ENCODE assay signal across 13 cellular contexts in the genomic region with DNA sequence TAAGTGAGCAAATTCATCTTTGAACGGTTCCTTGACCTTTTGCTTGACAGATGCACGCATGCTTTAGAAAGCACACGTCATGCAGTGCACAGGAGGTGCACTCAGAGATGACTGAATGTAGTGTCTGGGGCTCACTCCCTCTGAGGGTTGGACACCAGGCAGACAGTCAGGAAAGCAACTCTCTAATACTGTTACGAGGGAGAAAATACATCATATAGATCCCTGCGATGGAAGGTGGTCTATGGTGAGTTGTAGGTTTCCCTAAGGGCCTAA. TPM values are rescaled to one million over a fixed set of nuclear protein-coding genes. Genes with fewer than 3 reads are reported as not detected.
DNase-seq lines count a peak whose midpoint lies in the region; ATAC-seq and TF ChIP-seq lines count a peak whose summit lies in the region.
"Had no signal": no experiment of that assay in that cellular context is flagged by ENCODE, and none has a peak within 500 bp of the region (broad histone marks: within the 10 kb centered on the region; RNA-seq: fewer than 3 reads in every experiment).

No MANE protein-coding gene starts in this region.

- dilution Hi-C loops in IMR-90 (cut with HindIII; ENCODE audit: low sequenced_read_pairs, unreplicated experiment), result no loop called here

- H4K20me1 ChIP-seq in DOHH2 (ENCODE audit: control insufficient read depth, insufficient read depth, low read depth, low read length) (no peaks in the 10 kb centered on the region), IMR-90 (ENCODE audit: insufficient read depth, low read length) (no peaks in the 10 kb centered on the region; the same call in 1 of the 2 replicates), osteoblast (ENCODE audit: insufficient read depth, low read length) (no peaks in the 10 kb centered on the region)

- H3K23ac ChIP-seq in IMR-90 (ENCODE audit: low read depth, low read length), result no peak overlapping the region

- no peak overlapping the region for H4K5ac ChIP-seq in IMR-90 (ENCODE audit: low read depth, low read length)

- no peak overlapping the region for H3K56ac ChIP-seq in IMR-90 (ENCODE audit: extremely low read depth, insufficient read depth, low read length)

- H3K9me1 ChIP-seq in IMR-90 (ENCODE audit: insufficient read depth, low read length), result no peaks in the 10 kb centered on the region

- no peak for TF ChIP-seq EP300 in suprapubic skin (IDR thresholded peaks at IDR 0.05)

- H4K8ac ChIP-seq in IMR-90 (ENCODE audit: low read depth in 2 of 2, low read length in 2 of 2), result no peak overlapping the region

- no peaks in the 10 kb centered on the region for H3K9me2 ChIP-seq in DOHH2 (replicated peaks; ENCODE audit: control insufficient read depth, low read length)

- in situ Hi-C loops in IMR-90 (cut with MboI; ENCODE audit: low sequenced_read_pairs), result no loop called here

- no peak overlapping the region for H2BK15ac ChIP-seq in IMR-90 (ENCODE audit: low read depth, low read length)

- no peak overlapping the region for H4K91ac ChIP-seq in IMR-90 (ENCODE audit: insufficient read depth, low read depth, low read length)

- H3K14ac ChIP-seq in IMR-90 (replicated peaks; ENCODE audit: low read depth, low read length), result no peak overlapping the region

- H3K4me3 ChIP-seq in DOHH2 (ENCODE audit: low read length) (peak overlapping the region; percentile 44), IMR-90 (ENCODE audit: insufficient read depth, low read depth, low read length) (no peak overlapping the region), ascending aorta (no peak overlapping the region), osteoblast (ENCODE audit: insufficient read depth, low read length) (no peak overlapping the region), suprapubic skin (no peak overlapping the region)

- H3K4me1 ChIP-seq in DOHH2 (ENCODE audit: control insufficient read depth, low read length), result peaks cover 97% of the 10 kb centered on the region
- no peaks in the 10 kb centered on the region for H3K4me1 ChIP-seq in IMR-90 (ENCODE audit: control insufficient read depth, insufficient read depth, low read length)
- peaks cover 7 to 41% of the 10 kb centered on the region in 2 donors for H3K4me1 ChIP-seq in ascending aorta
- peaks cover 7% of the 10 kb centered on the region for H3K4me1 ChIP-seq in osteoblast (ENCODE audit: insufficient read depth, low read length)
- peaks cover 25% of the 10 kb centered on the region for H3K4me1 ChIP-seq in suprapubic skin
- H3K4me1 ChIP-seq: Caco-2 had no signal

- no peak overlapping the region for H3K9ac ChIP-seq in IMR-90 (ENCODE audit: low read depth, low read length)

- H2BK120ac ChIP-seq in IMR-90 (ENCODE audit: low read depth, low read length), result no peak overlapping the region

- 28% methylated on average over 2 of the region's 5 CpGs; no CpG with 5 or more reads in 1 of the 2 experiments for WGBS in IMR-90 (ENCODE audit: extremely low coverage in 2 of 2, insufficient read length in 1 of 2), 2 experiments
- 77% methylated on average over 5 of the region's 5 CpGs for WGBS in suprapubic skin

- H3K9me3 ChIP-seq in DOHH2 (ENCODE audit: control insufficient read depth, insufficient read depth, low read length) (no peaks in the 10 kb centered on the region), IMR-90 (ENCODE audit: control insufficient read depth, insufficient read depth, low read length) (no peaks in the 10 kb centered on the region), ascending aorta (no peaks in the 10 kb centered on the region), osteoblast (ENCODE audit: low read depth, low read length) (no peaks in the 10 kb centered on the region), suprapubic skin (no peaks in the 10 kb centered on the region)
- H3K9me3 ChIP-seq: Caco-2 had no signal

- H3K27ac ChIP-seq in DOHH2 (ENCODE audit: low read depth, low read length), result peak overlapping the region; percentile 100
- H3K27ac ChIP-seq in IMR-90 (ENCODE audit: insufficient read depth, low read length), result no peak overlapping the region
- peak overlapping the region; percentile 90 for H3K27ac ChIP-seq in ascending aorta
- no peak overlapping the region for H3K27ac ChIP-seq in osteoblast (ENCODE audit: low read depth, low read length)
- no peak overlapping the region for H3K27ac ChIP-seq in suprapubic skin

- H2BK5ac ChIP-seq in IMR-90 (ENCODE audit: low read depth, low read length, poor library complexity, severe bottlenecking), result no peak overlapping the region

- DNase-seq in IMR-90 (peak; percentile 73), ascending aorta (ENCODE audit: low spot score in 2 of 2) (no peak), osteoblast (ENCODE audit: insufficient read length, low spot score, missing footprints) (peak; percentile 76), Kasumi-1 (lab: John Stamatoyannopoulos, UW) (no peak), SW480 (ENCODE audit: low spot score) (no peak), 8988T (no peak), suprapubic skin (ENCODE audit: low spot score in 2 of 2) (no peak)
- DNase-seq: Caco-2; effector CD4-positive, alpha-beta T cell; nephron progenitor cell; stimulated activated CD4-positive, alpha-beta T cell treated with anti-CD3 and anti-CD28 coated beads, Interleukin-1b, Interleukin-23, amount 100 ng/mL, for 48 hours had no signal

- intact Hi-C loops in IMR-90 (cut with micrococcal nuclease) (no loop called here), ascending aorta (cut with DNase I) (no loop called here)

- CTCF ChIA-PET in IMR-90 (lab: Yijun Ruan, JAX), result interaction anchor here (1.0 kb wide), 1 partner anchor 9 kb away, joined by 3 read pairs; no protein-coding TSS in a partner anchor

- H3K4me2 ChIP-seq in DOHH2 (ENCODE audit: low read length) (peak overlapping the region; percentile 92), IMR-90 (ENCODE audit: low read depth, low read length) (no peak overlapping the region), osteoblast (ENCODE audit: insufficient read depth, low read length) (no peak overlapping the region)

- H2AFZ ChIP-seq in IMR-90 (replicated peaks; ENCODE audit: low read length, poor library complexity) (no peak overlapping the region), osteoblast (ENCODE audit: low read length) (no peak overlapping the region)

- BruUV-seq in IMR-90 (replicated peaks; lab: Mats Ljungman, UMichigan), result no TSS peak

- TF ChIP-seq CTCF in DOHH2 (IDR thresholded peaks at IDR 0.05; ENCODE audit: low read depth, low read length, poor library complexity, severe bottlenecking) (no peak), IMR-90 (conservative IDR thresholded peaks at IDR 0.05; ENCODE audit: low read depth, low read length) (no peak), ascending aorta (IDR thresholded peaks at IDR 0.05) (no peak), osteoblast (IDR thresholded peaks at IDR 0.05; ENCODE audit: extremely low read depth, low read depth, low read length) (no peak), suprapubic skin (IDR thresholded peaks at IDR 0.05) (no peak)

- POLR2A ChIA-PET in IMR-90 (lab: Charles Lee; ENCODE audit: unreplicated experiment), result no interaction called here

- no peak overlapping the region for H3K18ac ChIP-seq in IMR-90 (ENCODE audit: low read depth, low read length)

- peaks cover 6% of the 10 kb centered on the region; the same call in 1 of the 2 replicates for H3K36me3 ChIP-seq in DOHH2 (ENCODE audit: control insufficient read depth, low read length)
- H3K36me3 ChIP-seq in IMR-90 (ENCODE audit: control insufficient read depth, insufficient read depth, low read length), result no peaks in the 10 kb centered on the region
- H3K36me3 ChIP-seq in ascending aorta, result no peaks in the 10 kb centered on the region
- H3K36me3 ChIP-seq in osteoblast (ENCODE audit: insufficient read depth, low read length), result no peaks in the 10 kb centered on the region
- no peaks in the 10 kb centered on the region for H3K36me3 ChIP-seq in suprapubic skin

- TF ChIP-seq RAD21 in IMR-90 (IDR thresholded peaks at IDR 0.05; ENCODE audit: low read length), result no peak

- H2BK20ac ChIP-seq in IMR-90 (ENCODE audit: low read depth, low read length), result peak overlapping the region; percentile 37; the same call in 1 of the 2 replicates

- H2AK5ac ChIP-seq in IMR-90 (ENCODE audit: low read depth, low read length), result peak overlapping the region; percentile 52; the same call in 1 of the 2 replicates

- H3K4ac ChIP-seq in IMR-90 (ENCODE audit: low read depth, low read length), result no peak overlapping the region

- H3F3A ChIP-seq in DOHH2 (ENCODE audit: control insufficient read depth, insufficient read depth), result peaks cover 47% of the 10 kb centered on the region

- TF ChIP-seq POLR2A in IMR-90 (IDR thresholded peaks at IDR 0.05; ENCODE audit: low read depth, low read length) (no peak), suprapubic skin (IDR thresholded peaks at IDR 0.05) (no peak)

- ATAC-seq in IMR-90 (ENCODE audit: low read depth), result peak; percentile 15; the same call in 1 of the 2 replicates
- ATAC-seq: HCT116 had no signal

- H3K27me3 ChIP-seq in DOHH2 (ENCODE audit: control insufficient read depth, low read length) (no peaks in the 10 kb centered on the region), IMR-90 (ENCODE audit: control insufficient read depth, insufficient read depth, low read length) (peaks cover 2% of the 10 kb centered on the region; the same call in 1 of the 2 replicates), ascending aorta (no peaks in the 10 kb centered on the region), osteoblast (ENCODE audit: insufficient read depth, low read length) (peaks cover 34% of the 10 kb centered on the region), suprapubic skin (no peaks in the 10 kb centered on the region)

- H3K79me1 ChIP-seq in IMR-90 (ENCODE audit: low read depth in 1 of 2, low read length in 2 of 2), result no peaks in the 10 kb centered on the region

- no peak overlapping the region for H2AK9ac ChIP-seq in IMR-90 (replicated peaks; ENCODE audit: low read depth, low read length, poor library complexity)

- H3K79me2 ChIP-seq in DOHH2 (ENCODE audit: control insufficient read depth, low read length), result no peaks in the 10 kb centered on the region
- H3K79me2 ChIP-seq in osteoblast (ENCODE audit: insufficient read depth, low read length), result no peaks in the 10 kb centered on the region

RNA-seq across cellular contexts. Expression of a gene that starts 16.5 kb away (rescaled TPM):
- total RNA-seq in IMR-90 (2012; rRNA removed) (36.1 and 37.6 TPM in 2 replicates), ascending aorta (33.0 TPM), osteoblast (13.8 and 16.6 TPM in 2 replicates), suprapubic skin (10 to 100 TPM; 11.3 to 15.5 (median 13.8) TPM)
- 55.6 and 56.9 TPM in 2 replicates for polyA plus RNA-seq in IMR-90 (2012; rRNA removed)
- 52.9 and 59.9 TPM in 2 replicates for polyA plus RNA-seq in IMR-90 (2012; cell fraction: cytosol; rRNA removed)
- polyA plus RNA-seq in IMR-90 (2012; cell fraction: nucleus; rRNA removed; ENCODE audit: low replicate concordance), result 37.1 and 52.4 TPM in 2 replicates

RNA-seq across cellular contexts. Expression of a gene that starts 33.1 kb away (rescaled TPM):
- total RNA-seq in IMR-90 (2012; rRNA removed) (3.1 and 3.9 TPM in 2 replicates), ascending aorta (16.7 TPM), osteoblast (0.88 and 1.8 TPM in 2 replicates), suprapubic skin (10 to 100 TPM in 1 of 4 donors, 1 to 10 TPM in 3; 3.5 to 12.2 (median 7.5) TPM)
- polyA plus RNA-seq in IMR-90 (2012; rRNA removed), result 3.7 and 4.1 TPM in 2 replicates
- polyA plus RNA-seq in IMR-90 (2012; cell fraction: cytosol; rRNA removed), result 2.0 and 2.9 TPM in 2 replicates
- polyA plus RNA-seq in IMR-90 (2012; cell fraction: nucleus; rRNA removed; ENCODE audit: low replicate concordance), result 5.6 and 6.9 TPM in 2 replicates

RNA-seq across cellular contexts. Expression of a gene that starts 50.8 kb away (rescaled TPM):
- total RNA-seq in IMR-90 (2012; rRNA removed) (25.6 and 38.9 TPM in 2 replicates), ascending aorta (18.2 TPM), osteoblast (32.6 and 34.2 TPM in 2 replicates), suprapubic skin (10 to 100 TPM; 30.7 to 47.7 (median 33.0) TPM)
- 23.1 and 26.1 TPM in 2 replicates for polyA plus RNA-seq in IMR-90 (2012; rRNA removed)
- polyA plus RNA-seq in IMR-90 (2012; cell fraction: cytosol; rRNA removed), result 8.2 and 8.4 TPM in 2 replicates
- polyA plus RNA-seq in IMR-90 (2012; cell fraction: nucleus; rRNA removed; ENCODE audit: low replicate concordance), result 3.0 and 16.9 TPM in 2 replicates

Comparison
In these comparisons a context has a peak if more than half of its experiments do, and no peak if none do; other contexts are left out.
1. H3K27ac ChIP-seq: peak in DOHH2 (single experiment) and ascending aorta (2 of 2); none in IMR-90 (single experiment), osteoblast (single experiment) and suprapubic skin (single experiment).
2. DNase-seq: peak in IMR-90 (single experiment) and osteoblast (single experiment); none in ascending aorta (0 of 2), Kasumi-1 (0 of 2), SW480 (single experiment), 8988T (single experiment) and suprapubic skin (0 of 2).